Comparison of ENCODE assay signal across 23 cellular contexts in the genomic region with DNA sequence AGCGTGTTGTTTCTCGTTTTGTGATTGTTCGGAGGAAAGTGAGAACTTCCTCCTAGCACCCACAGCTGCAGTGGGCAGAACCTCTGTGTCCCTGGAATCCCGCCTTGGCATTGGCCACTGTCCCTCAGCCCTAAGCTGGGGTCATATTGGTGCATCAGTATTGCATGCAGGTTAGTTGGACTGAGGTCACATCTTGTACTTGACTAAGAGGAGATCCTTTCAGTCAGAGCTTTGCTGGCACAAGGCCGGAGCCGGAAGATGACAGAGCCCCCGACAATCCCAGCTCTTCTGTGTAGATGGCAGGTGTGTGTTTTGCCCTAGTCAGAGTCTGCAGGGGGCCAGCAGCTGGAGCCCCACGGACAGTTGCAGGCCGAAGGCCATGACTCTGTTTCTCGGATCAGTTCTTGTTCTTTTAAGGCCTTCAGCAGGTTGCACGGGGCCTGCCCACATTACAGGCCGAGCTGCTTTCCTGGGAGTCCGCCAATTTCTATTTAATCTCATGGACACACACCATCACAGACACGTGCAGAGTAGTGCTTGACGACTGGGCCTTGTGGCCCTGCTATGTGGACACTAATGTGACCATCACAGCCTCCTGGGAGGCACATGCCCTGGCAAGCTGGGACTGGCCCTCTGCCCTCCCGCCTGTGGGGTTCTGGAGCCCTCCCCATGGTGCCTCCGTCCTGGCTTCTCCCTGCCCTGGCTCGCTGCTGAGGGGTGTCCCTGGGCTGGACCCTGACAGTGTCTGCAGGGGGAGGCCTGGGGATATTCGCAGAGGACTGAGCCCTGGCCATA. TPM values are rescaled to one million over a fixed set of nuclear protein-coding genes. Genes with fewer than 3 reads are reported as not detected.
DNase-seq lines count a peak whose midpoint lies in the region; ATAC-seq and TF ChIP-seq lines count a peak whose summit lies in the region.
"Had no signal": no experiment of that assay in that cellular context is flagged by ENCODE, and none has a peak within 500 bp of the region (broad histone marks: within the 10 kb centered on the region; RNA-seq: fewer than 3 reads in every experiment).

No MANE protein-coding gene starts in this region.

- no peaks in the 10 kb centered on the region for H3K27me3 Mint-ChIP-seq in activated CD4-positive, alpha-beta T cell treated with anti-CD3 and anti-CD28 coated beads, Interleukin-2, amount 10 ng/mL, durations not matched to agents 24 days and 14 days
- H3K27me3 Mint-ChIP-seq: activated CD4-positive, alpha-beta T cell treated with anti-CD3 and anti-CD28 coated beads, Interleukin-2, amount 10 ng/mL, durations not matched to agents 7 days and 5 days; memory B cell; naive thymus-derived CD8-positive, alpha-beta T cell; stimulated activated naive CD8-positive, alpha-beta T cell treated with anti-CD3 and anti-CD28 coated beads, Interleukin-15, Interleukin-2, amounts not matched to agents 100 ng/mL and 50 ng/mL, for 24 hours had no signal

- H3K4me3 ChIP-seq in adrenal gland, result no peak overlapping the region
- no peak overlapping the region for H3K4me3 ChIP-seq in gastrocnemius medialis
- no peak overlapping the region for H3K4me3 ChIP-seq in spleen
- H3K4me3 ChIP-seq: BLaER1 treated with 17β-estradiol and CSF1 and Interleukin-3, amounts not matched to agents 10 nM and 100 nM; skin epidermis; vagina had no signal

- H3K27me3 ChIP-seq in adrenal gland (no peaks in the 10 kb centered on the region), gastrocnemius medialis (no peaks in the 10 kb centered on the region), spleen (replicated peaks in 1 of 7) (no peaks in the 10 kb centered on the region)
- H3K27me3 ChIP-seq: BLaER1 treated with 17β-estradiol and CSF1 and Interleukin-3, amounts not matched to agents 10 nM and 100 nM; vagina had no signal

- peak; percentile 51 for DNase-seq in G401 (ENCODE audit: low spot score)
- peak in 6 of 7 donors; percentile 74 to 85 (median 81) for DNase-seq in adrenal gland
- peak; percentile 66 for DNase-seq in left ventricle myocardium superior
- peak in 1 of 2 donors; percentile 36 for DNase-seq in gastrocnemius medialis
- no peak for DNase-seq in activated CD4-positive, alpha-beta T cell treated with anti-CD3 and anti-CD28 coated beads, Interleukin-2, amount 10 ng/mL, durations not matched to agents 24 days and 14 days
- DNase-seq in spleen, result no peak
- DNase-seq: ACHN; activated CD4-positive, alpha-beta T cell treated with anti-CD3 and anti-CD28 coated beads, Interleukin-2, amount 10 ng/mL, durations not matched to agents 7 days and 5 days; activated gamma-delta T cell; MM.1S; NCI-H1436; NCI-H2171; NCI-H526 treated with DMSO at 0.1 percent for 48 hours; OCI-M1; stimulated activated CD4-positive, alpha-beta T cell treated with anti-CD3 and anti-CD28 coated beads, Interleukin-2, amount 100 ng/mL, for 48 hours had no signal

- H3K9me3 Mint-ChIP-seq in activated CD4-positive, alpha-beta T cell treated with anti-CD3 and anti-CD28 coated beads, Interleukin-2, amount 10 ng/mL, durations not matched to agents 24 days and 14 days, result no peaks in the 10 kb centered on the region
- H3K9me3 Mint-ChIP-seq: activated CD4-positive, alpha-beta T cell treated with anti-CD3 and anti-CD28 coated beads, Interleukin-2, amount 10 ng/mL, durations not matched to agents 7 days and 5 days; memory B cell; naive thymus-derived CD8-positive, alpha-beta T cell; stimulated activated naive CD8-positive, alpha-beta T cell treated with anti-CD3 and anti-CD28 coated beads, Interleukin-15, Interleukin-2, amounts not matched to agents 100 ng/mL and 50 ng/mL, for 24 hours had no signal

- no peak overlapping the region for H3K4me3 Mint-ChIP-seq in activated CD4-positive, alpha-beta T cell treated with anti-CD3 and anti-CD28 coated beads, Interleukin-2, amount 10 ng/mL, durations not matched to agents 24 days and 14 days
- H3K4me3 Mint-ChIP-seq: activated CD4-positive, alpha-beta T cell treated with anti-CD3 and anti-CD28 coated beads, Interleukin-2, amount 10 ng/mL, durations not matched to agents 7 days and 5 days; memory B cell; naive thymus-derived CD8-positive, alpha-beta T cell; stimulated activated naive CD8-positive, alpha-beta T cell treated with anti-CD3 and anti-CD28 coated beads, Interleukin-15, Interleukin-2, amounts not matched to agents 100 ng/mL and 50 ng/mL, for 24 hours had no signal

- H3K4me1 Mint-ChIP-seq in activated CD4-positive, alpha-beta T cell treated with anti-CD3 and anti-CD28 coated beads, Interleukin-2, amount 10 ng/mL, durations not matched to agents 24 days and 14 days, result peaks cover 18% of the 10 kb centered on the region

- 65 to 72% (median 70%) methylated on average over 8 to 19 of the region's 19 CpGs for WGBS in adrenal gland, 4 donors
- 84 to 90% (median 86%) methylated on average over 15 to 19 of the region's 19 CpGs for WGBS in spleen, 5 donors

- intact Hi-C loops in adrenal gland (cut with DNase I), result no loop called here
- intact Hi-C loops in left ventricle myocardium superior (cut with micrococcal nuclease), result loop anchor here (10.0 kb wide), 1 partner anchor 265 kb away; no protein-coding TSS in a partner anchor
- intact Hi-C loops in gastrocnemius medialis (cut with DNase I; ENCODE audit: low total_unique reads), result loop anchor here (10.0 kb wide), 3 partner anchors 205 to 335 kb away; partner anchors contain the start of gene ARF1
- intact Hi-C loops in activated CD4-positive, alpha-beta T cell treated with anti-CD3 and anti-CD28 coated beads, Interleukin-2, amount 10 ng/mL, durations not matched to agents 24 days and 14 days (cut with micrococcal nuclease), result no loop called here
- intact Hi-C loops in spleen (cut with DNase I; ENCODE audit: low total_unique reads), result no loop called here

- in situ Hi-C loops in G401 (cut with HindIII; ENCODE audit: low sequenced_read_pairs) (loop anchor here (10.0 to 25.0 kb wide), 2 partner anchors 55 to 187 kb away; partner anchors contain the start of gene WNT9A), gastrocnemius medialis (cut with MboI; ENCODE audit: low sequenced_read_pairs in 4 of 4) (loop anchor here in 3 of 4 donors (5.0 to 25.0 kb wide), 3 partner anchors 202 to 337 kb away; partner anchors contain the start of gene ARF1 (in 1 of the 3))

- peaks cover 0 to 17% of the 10 kb centered on the region in 2 donors for H3K36me3 ChIP-seq in adrenal gland (replicated peaks in 1 of 2)
- H3K36me3 ChIP-seq in gastrocnemius medialis, result peaks cover 0 to 14% of the 10 kb centered on the region in 2 donors
- H3K36me3 ChIP-seq in spleen, result peaks cover 0 to 88% (median 27%) of the 10 kb centered on the region in 6 donors

- peak overlapping the region; percentile 22 to 91 (median 56) for H3K27ac ChIP-seq in adrenal gland
- H3K27ac ChIP-seq in gastrocnemius medialis, result peak overlapping the region in 3 of 4 donors; percentile 7 to 34 (median 25)
- H3K27ac ChIP-seq in spleen, result peak overlapping the region in 1 of 8 donors; percentile 28
- H3K27ac ChIP-seq: BLaER1 treated with 17β-estradiol and CSF1 and Interleukin-3, amounts not matched to agents 10 nM and 100 nM; vagina had no signal

- ATAC-seq in left ventricle myocardium superior (peak; percentile 65), gastrocnemius medialis (no peak), HG03025 (IDR thresholded peaks at IDR 0.05; ENCODE audit: low FRiP score, unreplicated experiment) (no peak), HG03520 (IDR thresholded peaks at IDR 0.05; ENCODE audit: unreplicated experiment) (no peak)
- ATAC-seq: naive thymus-derived CD8-positive, alpha-beta T cell had no signal

- peaks cover 19% of the 10 kb centered on the region for H3K36me3 Mint-ChIP-seq in activated CD4-positive, alpha-beta T cell treated with anti-CD3 and anti-CD28 coated beads, Interleukin-2, amount 10 ng/mL, durations not matched to agents 24 days and 14 days (ENCODE audit: low read depth)

- H3K27ac Mint-ChIP-seq in activated CD4-positive, alpha-beta T cell treated with anti-CD3 and anti-CD28 coated beads, Interleukin-2, amount 10 ng/mL, durations not matched to agents 24 days and 14 days, result no peak overlapping the region
- H3K27ac Mint-ChIP-seq: memory B cell; stimulated activated naive CD8-positive, alpha-beta T cell treated with anti-CD3 and anti-CD28 coated beads, Interleukin-15, Interleukin-2, amounts not matched to agents 100 ng/mL and 50 ng/mL, for 24 hours had no signal

- H3K4me1 ChIP-seq in adrenal gland (replicated peaks in 1 of 2) (peaks cover 32 to 47% of the 10 kb centered on the region in 2 donors), gastrocnemius medialis (peaks cover 34 to 35% of the 10 kb centered on the region in 2 donors), spleen (peaks cover 0 to 55% (median 16%) of the 10 kb centered on the region in 6 donors)

- H3K9me3 ChIP-seq in adrenal gland (replicated peaks in 1 of 3) (no peaks in the 10 kb centered on the region), gastrocnemius medialis (no peaks in the 10 kb centered on the region), spleen (no peaks in the 10 kb centered on the region)
- H3K9me3 ChIP-seq: BLaER1 treated with 17β-estradiol and CSF1 and Interleukin-3, amounts not matched to agents 10 nM and 100 nM; vagina had no signal

- no peak for TF ChIP-seq CTCF in adrenal gland (IDR thresholded peaks at IDR 0.05)
- TF ChIP-seq CTCF in gastrocnemius medialis (IDR thresholded peaks at IDR 0.05 in 4 of 5, conservative IDR thresholded peaks at IDR 0.05 in 1 of 5), result no peak
- no peak for TF ChIP-seq CTCF in spleen (IDR thresholded peaks at IDR 0.05 in 8 of 11, conservative IDR thresholded peaks at IDR 0.05 in 3 of 11)

- TF ChIP-seq POLR2A in adrenal gland (IDR thresholded peaks at IDR 0.05), result no peak
- TF ChIP-seq POLR2A in gastrocnemius medialis (IDR thresholded peaks at IDR 0.05), result no peak
- no peak for TF ChIP-seq POLR2A in spleen (IDR thresholded peaks at IDR 0.05)

RNA-seq across cellular contexts. Expression of gene SNAP47, which starts 14.9 kb away (rescaled TPM):
- 72.9 and 84.9 TPM in 2 replicates for total RNA-seq in G401 (2014; rRNA removed; shearing (Covaris generic))
- total RNA-seq in adrenal gland (100 to 1,000 TPM in 6 of 8 donors, 10 to 100 TPM in 2; 60.9 to 216 (median 117) TPM), left ventricle myocardium superior (36.4 TPM), gastrocnemius medialis (10 to 100 TPM; 30.2 to 42.7 (median 37.9) TPM), spleen (10 to 100 TPM; 20.6 to 42.7 (median 27.8) TPM)
- polyA plus RNA-seq in adrenal gland (10 to 100 TPM; 24.5 to 52.8 (median 43.5) TPM), spleen (10 to 100 TPM in 2 of 3 donors, 1 to 10 TPM in 1; 10.0 to 14.4 (median 11.2) TPM)
- 28.6 and 30.9 TPM in 2 replicates for total RNA-seq in activated CD4-positive, alpha-beta T cell treated with anti-CD3 and anti-CD28 coated beads, Interleukin-2, amount 10 ng/mL, durations not matched to agents 24 days and 14 days

RNA-seq across cellular contexts. Expression of gene JMJD4, which starts 15.0 kb away (rescaled TPM):
- 38.3 and 38.7 TPM in 2 replicates for total RNA-seq in G401 (2014; rRNA removed; shearing (Covaris generic))
- total RNA-seq in adrenal gland (10 to 100 TPM; 19.7 to 57.5 (median 29.6) TPM), left ventricle myocardium superior (8.0 TPM), gastrocnemius medialis (10 to 100 TPM in 3 of 4 donors, 1 to 10 TPM in 1; 9.2 to 21.6 (median 19.9) TPM), spleen (10 to 100 TPM; 14.3 to 35.4 (median 21.1) TPM)
- polyA plus RNA-seq in adrenal gland (10 to 100 TPM in 2 of 3 donors, 1 to 10 TPM in 1; 8.6 to 29.8 (median 25.7) TPM), spleen (10 to 100 TPM; 11.2 to 17.2 (median 14.5) TPM)
- total RNA-seq in activated CD4-positive, alpha-beta T cell treated with anti-CD3 and anti-CD28 coated beads, Interleukin-2, amount 10 ng/mL, durations not matched to agents 24 days and 14 days, result 34.8 and 35.1 TPM in 2 replicates

Comparison
In these comparisons a context has a peak if more than half of its experiments do, and no peak if none do; other contexts are left out.
1. DNase-seq: peak in G401 (single experiment), adrenal gland (6 of 7) and left ventricle myocardium superior (single experiment); none in activated CD4-positive, alpha-beta T cell treated with anti-CD3 and anti-CD28 coated beads, Interleukin-2, amount 10 ng/mL, durations not matched to agents 24 days and 14 days (single experiment) and spleen (single experiment).
2. intact Hi-C loops: an anchor here in left ventricle myocardium superior (10.0 kb wide) and gastrocnemius medialis (10.0 kb wide); none called in adrenal gland, activated CD4-positive, alpha-beta T cell treated with anti-CD3 and anti-CD28 coated beads, Interleukin-2, amount 10 ng/mL, durations not matched to agents 24 days and 14 days and spleen.